Comparison of ENCODE assay signal across 8 cellular contexts in genomic region chr17:63826468-63827001, GRCh38. TPM values are rescaled to one million over a fixed set of nuclear protein-coding genes. Genes with fewer than 3 reads are reported as not detected.
DNase-seq lines count a peak whose midpoint lies in the region; ATAC-seq and TF ChIP-seq lines count a peak whose summit lies in the region.

No MANE protein-coding gene starts in this region.

- peaks cover 21% of the 10 kb centered on the region for H3K36me3 Mint-ChIP-seq in activated naive CD8-positive, alpha-beta T cell

- H3K4me1 Mint-ChIP-seq in activated naive CD8-positive, alpha-beta T cell (ENCODE audit: low read depth) = peaks cover 67% of the 10 kb centered on the region

- H3K36me3 ChIP-seq in GM06990 (ENCODE audit: control insufficient read depth, insufficient read depth, low read length) (peaks cover 48% of the 10 kb centered on the region), hepatocyte (replicated peaks; ENCODE audit: insufficient read depth, low read depth) (peaks cover 4% of the 10 kb centered on the region), skeletal muscle tissue (ENCODE audit: control insufficient read depth in 3 of 3, insufficient read depth in 3 of 3, low read length in 3 of 3) (peaks cover 59 to 74% (median 68%) of the 10 kb centered on the region in 3 donors)

- peak; percentile 79 for DNase-seq in GM06990 (ENCODE audit: extremely low read depth, insufficient read length)
- DNase-seq in hepatocyte (ENCODE audit: low spot score) = peak; percentile 38
- no peak for DNase-seq in NCI-H2196 treated with DMSO at 0.1 percent for 48 hours (lab: John Stamatoyannopoulos, UW; ENCODE audit: unreplicated experiment)
- DNase-seq in GM13977 (ENCODE audit: low spot score) = no peak

- H3K9ac ChIP-seq in skeletal muscle tissue (ENCODE audit: low read depth in 1 of 3, low read length in 3 of 3) = peak overlapping the region; percentile 78 to 92 (median 88)

- TF ChIP-seq CTCF in GM06990 (IDR thresholded peaks at IDR 0.05; ENCODE audit: insufficient read depth, low read length, poor library complexity, severe bottlenecking) (no peak), hepatocyte (IDR thresholded peaks at IDR 0.05; ENCODE audit: poor library complexity) (no peak), GM13977 (IDR thresholded peaks at IDR 0.05; ENCODE audit: extremely low read depth, insufficient read depth, missing control alignments) (no peak)

- peak overlapping the region; percentile 41 for H2AFZ ChIP-seq in hepatocyte

- 3% methylated on average over 31 of the region's 31 CpGs for WGBS in hepatocyte (ENCODE audit: low lambda C conversion rate, missing lambda C conversion rate)

- no peaks in the 10 kb centered on the region for H3K27me3 ChIP-seq in GM06990 (replicated peaks; ENCODE audit: control insufficient read depth, insufficient read depth, low read length)
- H3K27me3 ChIP-seq in hepatocyte = no peaks in the 10 kb centered on the region
- H3K27me3 ChIP-seq in skeletal muscle tissue (ENCODE audit: control insufficient read depth in 3 of 3, insufficient read depth in 3 of 3, low read length in 3 of 3) = no peaks in the 10 kb centered on the region

- peak overlapping the region; percentile 91 for H3K27ac ChIP-seq in hepatocyte
- peak overlapping the region; percentile 95 for H3K27ac ChIP-seq in skeletal muscle tissue (ENCODE audit: low read depth, low read length)

- H3K4me3 Mint-ChIP-seq in activated naive CD8-positive, alpha-beta T cell = peak overlapping the region; percentile 96

- H3K27me3 Mint-ChIP-seq in activated naive CD8-positive, alpha-beta T cell = no peaks in the 10 kb centered on the region

- H3K9me3 Mint-ChIP-seq in activated naive CD8-positive, alpha-beta T cell (ENCODE audit: low read depth) = no peaks in the 10 kb centered on the region

- H3K4me2 ChIP-seq in hepatocyte = peak overlapping the region; percentile 98

- H3K9me2 ChIP-seq in hepatocyte (replicated peaks; ENCODE audit: insufficient read depth) = no peaks in the 10 kb centered on the region

- in situ Hi-C loops in GM13977 (cut with MboI; ENCODE audit: low pct_unique_long_range_greater_than_20kb, low sequenced_read_pairs, unreplicated experiment) = loop anchor here (25.0 kb wide), 1 partner anchor 389 kb away; the partner anchor contains the start of gene CYB561

- peak; percentile 10 for ATAC-seq in HG03571 (IDR thresholded peaks at IDR 0.05; ENCODE audit: unreplicated experiment)
- no peak for ATAC-seq in HG03378 (IDR thresholded peaks at IDR 0.05; ENCODE audit: unreplicated experiment)

- H3K9me3 ChIP-seq in hepatocyte (ENCODE audit: low read depth) = no peaks in the 10 kb centered on the region
- no peaks in the 10 kb centered on the region for H3K9me3 ChIP-seq in skeletal muscle tissue (ENCODE audit: control insufficient read depth in 3 of 3, low read length in 3 of 3)

- H3K27ac Mint-ChIP-seq in activated naive CD8-positive, alpha-beta T cell = peak overlapping the region; percentile 100

- H4K20me1 ChIP-seq in hepatocyte (ENCODE audit: insufficient read depth, poor library complexity, severe bottlenecking) = no peaks in the 10 kb centered on the region

- H3K79me2 ChIP-seq in hepatocyte = peaks cover 49% of the 10 kb centered on the region

- H3K4me3 ChIP-seq in GM06990 (replicated peaks; ENCODE audit: low read depth, low read length) = peak overlapping the region; percentile 84
- H3K4me3 ChIP-seq in hepatocyte = peak overlapping the region; percentile 72
- H3K4me3 ChIP-seq in skeletal muscle tissue (ENCODE audit: low read length in 3 of 3) = peak overlapping the region; percentile 92 to 98 (median 94)

- H3K4me1 ChIP-seq in hepatocyte (ENCODE audit: insufficient read depth) = peaks cover 20% of the 10 kb centered on the region
- H3K4me1 ChIP-seq in skeletal muscle tissue (ENCODE audit: control insufficient read depth in 3 of 3, insufficient read depth in 3 of 3, low read length in 3 of 3) = peaks cover 23 to 38% (median 24%) of the 10 kb centered on the region in 3 donors

RNA-seq across cellular contexts. Expression of gene PSMC5, which starts 0.7 kb away (rescaled TPM):
- 37.3 and 46.6 TPM in 2 replicates for total RNA-seq in hepatocyte
- polyA plus RNA-seq in hepatocyte = 129 and 132 TPM in 2 replicates
- 41.2 TPM for total RNA-seq in skeletal muscle tissue

RNA-seq across cellular contexts. Expression of gene FTSJ3, which starts 0.9 kb away (rescaled TPM):
- 27.0 and 28.5 TPM in 2 replicates for total RNA-seq in hepatocyte
- polyA plus RNA-seq in hepatocyte = 28.5 and 30.0 TPM in 2 replicates
- total RNA-seq in skeletal muscle tissue = 62.6 TPM

RNA-seq across cellular contexts. Expression of gene SMARCD2, which starts 15.9 kb away (rescaled TPM):
- total RNA-seq in hepatocyte (55.5 and 65.7 TPM in 2 replicates), skeletal muscle tissue (44.4 TPM)
- polyA plus RNA-seq in hepatocyte = 46.0 and 52.9 TPM in 2 replicates

RNA-seq across cellular contexts. Expression of gene CSH2, which starts 46.9 kb away (rescaled TPM):
- total RNA-seq in hepatocyte (1.4 and 2.8 TPM in 2 replicates), skeletal muscle tissue (not detected)
- polyA plus RNA-seq in hepatocyte = 0.84 TPM in 1 of 2 replicates, not detected in the other

RNA-seq across cellular contexts. Expression of gene DDX42, which starts 52.6 kb away (rescaled TPM):
- 67.6 and 79.9 TPM in 2 replicates for total RNA-seq in hepatocyte
- polyA plus RNA-seq in hepatocyte = 31.1 and 36.4 TPM in 2 replicates
- total RNA-seq in skeletal muscle tissue = 69.9 TPM

Comparison
In these comparisons a context has a peak if more than half of its experiments do, and no peak if none do; other contexts are left out.
1. DNase-seq: peak in GM06990 (single experiment) and hepatocyte (single experiment); none in NCI-H2196 treated with DMSO at 0.1 percent for 48 hours (single experiment) and GM13977 (single experiment).
2. Peak in every context shown above with its lines, with median percentiles within 50 percentile points of each other: H3K4me3 ChIP-seq.